16 cellular contexts compared by ENCODE assay signal in the genomic region with DNA sequence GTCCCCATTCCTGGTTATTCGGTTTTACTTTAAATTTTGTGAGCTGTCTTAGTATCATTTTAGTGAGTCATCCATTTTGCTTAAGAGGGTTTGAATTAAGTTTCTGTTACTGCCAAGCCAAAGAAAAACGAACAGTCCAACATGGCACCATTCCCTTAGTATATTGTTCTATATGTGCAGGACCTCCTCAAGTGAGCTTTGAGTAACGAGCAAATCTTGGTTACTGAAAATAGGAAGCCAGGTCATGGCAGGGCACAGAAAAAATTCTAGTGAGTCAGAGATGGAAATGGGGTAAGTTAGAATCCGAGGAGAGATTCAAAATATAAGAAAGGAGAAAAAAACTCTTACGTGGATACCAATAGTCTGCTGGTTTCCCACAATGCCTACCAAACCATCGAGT.
DNase-seq lines count a peak whose midpoint lies in the region; TF ChIP-seq lines count a peak whose summit lies in the region.
"Had no signal": no experiment of that assay in that cellular context is flagged by ENCODE, and none has a peak within 500 bp of the region (broad histone marks: within the 10 kb centered on the region; RNA-seq: fewer than 3 reads in every experiment).

No MANE protein-coding gene starts in this region.

- POLR2A ChIA-PET in GM10248 (lab: Yijun Ruan, JAX): no interaction called here

- DNase-seq in M059J (ENCODE audit: low read depth) (peak; percentile 9), astrocyte of the spinal cord (ENCODE audit: low read depth, low spot score) (peak; percentile 64), fibroblast of peridontal ligament (ENCODE audit: extremely low read depth) (peak; percentile 85), progenitor cell of endocrine pancreas (ENCODE audit: low spot score, unreplicated experiment) (no peak), posterior vena cava (ENCODE audit: low spot score) (no peak), GM10248 (ENCODE audit: extremely low spot score) (no peak), SHP77 treated with DMSO at 0.1 percent for 48 hours (lab: John Stamatoyannopoulos, UW) (no peak), glomerular visceral epithelial cell (ENCODE audit: extremely low spot score) (no peak)
- DNase-seq: ACHN; CD4-positive, CD25-positive, alpha-beta regulatory T cell; DMS53; GM23248; NCI-H1048; NCI-H226; NCI-H526 treated with DMSO at 0.1 percent for 48 hours; PC-9 had no signal

- peak overlapping the region; percentile 38 for H3K27ac Mint-ChIP-seq in progenitor cell of endocrine pancreas
- H3K27ac Mint-ChIP-seq: CD4-positive, CD25-positive, alpha-beta regulatory T cell had no signal

- in situ Hi-C loops in astrocyte of the spinal cord (cut with HindIII; ENCODE audit: low sequenced_read_pairs): no loop called here

- H3K4me3 Mint-ChIP-seq in progenitor cell of endocrine pancreas (ENCODE audit: low read depth): no peak overlapping the region

- CTCF ChIA-PET in GM10248 (lab: Yijun Ruan, JAX): interaction anchor here (1.4 kb wide), 1 partner anchor 33 kb away, joined by 3 read pairs; no protein-coding TSS in a partner anchor

- no peaks in the 10 kb centered on the region for H3K27me3 Mint-ChIP-seq in progenitor cell of endocrine pancreas

- intact Hi-C loops in posterior vena cava (cut with DNase I): loop anchor here in 1 of 2 donors (5.0 kb wide), 1 partner anchor 447 kb away; no protein-coding TSS in a partner anchor

- H3K4me1 Mint-ChIP-seq in progenitor cell of endocrine pancreas (ENCODE audit: low read depth): peaks cover 10% of the 10 kb centered on the region
- H3K4me1 Mint-ChIP-seq: CD4-positive, CD25-positive, alpha-beta regulatory T cell had no signal

- TF ChIP-seq CTCF in astrocyte of the spinal cord (IDR thresholded peaks at IDR 0.05; ENCODE audit: low read depth, low read length) (no peak), progenitor cell of endocrine pancreas (IDR thresholded peaks at IDR 0.05; ENCODE audit: unreplicated experiment) (no peak), GM10248 (IDR thresholded peaks at IDR 0.05; ENCODE audit: control extremely low read depth, extremely low read depth, low read depth, missing control alignments) (no peak)

- no peaks in the 10 kb centered on the region for H3K9me3 Mint-ChIP-seq in progenitor cell of endocrine pancreas (ENCODE audit: low read depth)

- no peaks in the 10 kb centered on the region for H3K36me3 Mint-ChIP-seq in progenitor cell of endocrine pancreas (ENCODE audit: insufficient read depth)
- H3K36me3 Mint-ChIP-seq: CD4-positive, CD25-positive, alpha-beta regulatory T cell had no signal

- H3K4me3 ChIP-seq in astrocyte of the spinal cord (ENCODE audit: low read depth, low read length): no peak overlapping the region
- H3K4me3 ChIP-seq: GM23248, PC-9 had no signal

Comparison
In these comparisons a context has a peak if more than half of its experiments do, and no peak if none do; other contexts are left out.
1. DNase-seq: peak in M059J (single experiment), astrocyte of the spinal cord (single experiment) and fibroblast of peridontal ligament (single experiment); none in progenitor cell of endocrine pancreas (single experiment), posterior vena cava (single experiment), GM10248 (single experiment), SHP77 treated with DMSO at 0.1 percent for 48 hours (single experiment) and glomerular visceral epithelial cell (single experiment).